ENCODE assay signal across 1 cellular context in genomic region chr1:231528175-231529029, GRCh38.
A peak's percentile ranks its signal among the peaks of the same experiment; 100 is the strongest.
TF ChIP-seq lines count a peak whose summit lies in the region.

Gene TSNAX, plus strand, starts transcription at chr1:231528669. Its CDS starts 142 bp downstream, at chr1:231528811.

TF ChIP-seq in K562, 482 proteins besides CTCF, POLR2A, EP300 and RAD21 (continued from another document and continues in another):
- no peak for TF ChIP-seq ESRRB (CRISPR knock-in tag; IDR thresholded peaks at IDR 0.05; ENCODE audit: borderline replicate concordance)
- TF ChIP-seq NR2C2 (CRISPR knock-in tag; IDR thresholded peaks at IDR 0.05) = peak; percentile 39; the same call in 1 of the 2 replicates
- peak; percentile 80 for TF ChIP-seq NR2C2 (tag; IDR thresholded peaks at IDR 0.05)
- TF ChIP-seq NCOA1 (IDR thresholded peaks at IDR 0.05; ENCODE audit: low read depth) = peak; percentile 72
- no peak for TF ChIP-seq HIVEP1 (CRISPR knock-in tag; IDR thresholded peaks at IDR 0.05)
- TF ChIP-seq SUPT5H (IDR thresholded peaks at IDR 0.05) = peak; percentile 95
- TF ChIP-seq HCFC1 (IDR thresholded peaks at IDR 0.05; ENCODE audit: low read depth, low read length) = peak; percentile 97
- TF ChIP-seq NFRKB (IDR thresholded peaks at IDR 0.05; ENCODE audit: low read depth) = peak; percentile 59; the same call in 1 of the 2 replicates
- TF ChIP-seq ETV5 (CRISPR knock-in tag; IDR thresholded peaks at IDR 0.05; ENCODE audit: low read depth) = peak; percentile 86
- TF ChIP-seq EHMT2 (IDR thresholded peaks at IDR 0.05) = no peak
- TF ChIP-seq C11orf30 (IDR thresholded peaks at IDR 0.05; ENCODE audit: low read depth) = peak; percentile 74
- no peak for TF ChIP-seq RFX5 (IDR thresholded peaks at IDR 0.05; ENCODE audit: low read depth, low read length)
- TF ChIP-seq RUNX1 (IDR thresholded peaks at IDR 0.05; ENCODE audit: low read depth) = peak; percentile 22; the same call in 1 of the 2 replicates
- no peak for TF ChIP-seq STAT5B (CRISPR knock-in tag; IDR thresholded peaks at IDR 0.05)
- TF ChIP-seq MBD2 (IDR thresholded peaks at IDR 0.05; ENCODE audit: borderline replicate concordance, low read depth) = peak; percentile 81
- TF ChIP-seq TAF9B (IDR thresholded peaks at IDR 0.05; ENCODE audit: partially characterized antibody) = peak; percentile 77
- no peak for TF ChIP-seq MECOM (CRISPR knock-in tag; IDR thresholded peaks at IDR 0.05)
- peak; percentile 95 for TF ChIP-seq LCOR (CRISPR knock-in tag; IDR thresholded peaks at IDR 0.05)
- TF ChIP-seq PRMT5 (CRISPR knock-in tag; IDR thresholded peaks at IDR 0.05) = 0 out of 2 replicates have a peak, but pooled peaks have one; percentile 48
- TF ChIP-seq ZNF778 (CRISPR knock-in tag; IDR thresholded peaks at IDR 0.05) = no peak
- no peak for TF ChIP-seq HLTF (IDR thresholded peaks at IDR 0.05)
- TF ChIP-seq FOXA1 (IDR thresholded peaks at IDR 0.05; ENCODE audit: borderline replicate concordance) = no peak
- TF ChIP-seq MTF1 (CRISPR knock-in tag; IDR thresholded peaks at IDR 0.05; ENCODE audit: borderline replicate concordance) = no peak
- TF ChIP-seq ESRRA (IDR thresholded peaks at IDR 0.05; ENCODE audit: borderline replicate concordance, low read depth) = peak; percentile 78; the same call in 1 of the 2 replicates
- peak; percentile 82 for TF ChIP-seq CREM (IDR thresholded peaks at IDR 0.05; ENCODE audit: low read depth)
- no peak for TF ChIP-seq ZNF407 (IDR thresholded peaks at IDR 0.05; ENCODE audit: low read depth)
- TF ChIP-seq GTF3C2 (IDR thresholded peaks at IDR 0.05; ENCODE audit: borderline replicate concordance, extremely low read depth, insufficient read length) = no peak
- TF ChIP-seq E2F1 (CRISPR knock-in tag; IDR thresholded peaks at IDR 0.05) = peak; percentile 59
- TF ChIP-seq RBM34 (IDR thresholded peaks at IDR 0.05; ENCODE audit: borderline replicate concordance, insufficient read depth, low read length) = no peak
- peak; percentile 95 for TF ChIP-seq ZBTB7A (IDR thresholded peaks at IDR 0.05; ENCODE audit: borderline replicate concordance, control insufficient read depth, low read depth, low read length)
- TF ChIP-seq ZBTB40 (IDR thresholded peaks at IDR 0.05) = peak; percentile 97
- no peak for TF ChIP-seq ZBTB40 (CRISPR knock-in tag; IDR thresholded peaks at IDR 0.05)
- no peak for TF ChIP-seq DPF2 (IDR thresholded peaks at IDR 0.05)
- TF ChIP-seq ZSCAN29 (IDR thresholded peaks at IDR 0.05) = peak; percentile 67; the same call in 1 of the 2 replicates
- TF ChIP-seq ZBTB34 (CRISPR knock-in tag; IDR thresholded peaks at IDR 0.05) = no peak
- TF ChIP-seq TCFL5 (CRISPR knock-in tag; conservative IDR thresholded peaks at IDR 0.05) = 0 out of 2 replicates have a peak, but pooled peaks have one; percentile 13
- peak; percentile 96 for TF ChIP-seq GABPB1 (CRISPR knock-in tag; IDR thresholded peaks at IDR 0.05)
- peak; percentile 98 for TF ChIP-seq DACH1 (IDR thresholded peaks at IDR 0.05; ENCODE audit: partially characterized antibody)
- no peak for TF ChIP-seq HOXB6 (CRISPR knock-in tag; IDR thresholded peaks at IDR 0.05; ENCODE audit: borderline replicate concordance)
- TF ChIP-seq FOXK2 (conservative IDR thresholded peaks at IDR 0.05 in 1 of 2, IDR thresholded peaks at IDR 0.05 in 1 of 2; ENCODE audit: low read depth in 2 of 2) = peak; percentile 76 to 89
- TF ChIP-seq NUFIP1 (IDR thresholded peaks at IDR 0.05; ENCODE audit: partially characterized antibody) = no peak
- TF ChIP-seq RFX7 (CRISPR knock-in tag; IDR thresholded peaks at IDR 0.05) = no peak
- no peak for TF ChIP-seq CBX5 (IDR thresholded peaks at IDR 0.05; ENCODE audit: borderline replicate concordance, low read depth)
- peak in 1 of 2 experiments; percentile 76; a peak in 1 of 4 replicates for TF ChIP-seq HDAC1 (IDR thresholded peaks at IDR 0.05)
